8 cellular contexts compared by ENCODE assay signal in genomic region chr12:56333197-56333678, GRCh38. TPM values are rescaled to one million over a fixed set of nuclear protein-coding genes. Genes with fewer than 3 reads are reported as not detected.
DNase-seq lines count a peak whose midpoint lies in the region; ATAC-seq, FAIRE-seq and TF ChIP-seq lines count a peak whose summit lies in the region.

No MANE protein-coding gene starts in this region.

- peak overlapping the region; percentile 94 to 99 for H3K27ac ChIP-seq in ascending aorta
- H3K27ac ChIP-seq in left lung = peak overlapping the region; percentile 93 to 95
- peak overlapping the region; percentile 93 to 97 (median 96) for H3K27ac ChIP-seq in thyroid gland

- no peaks in the 10 kb centered on the region for H3K27me3 Mint-ChIP-seq in activated naive CD4-positive, alpha-beta T cell treated with anti-CD3 and anti-CD28 coated beads, Interleukin-2, amount 50 U/mL, for 24 hours

- H3K36me3 Mint-ChIP-seq in activated naive CD4-positive, alpha-beta T cell treated with anti-CD3 and anti-CD28 coated beads, Interleukin-2, amount 50 U/mL, for 24 hours = peaks cover 3% of the 10 kb centered on the region

- H3K9me3 ChIP-seq in ascending aorta (no peaks in the 10 kb centered on the region), left lung (no peaks in the 10 kb centered on the region), thyroid gland (no peaks in the 10 kb centered on the region)

- TF ChIP-seq CTCF in ascending aorta (IDR thresholded peaks at IDR 0.05) (no peak), left lung (IDR thresholded peaks at IDR 0.05) (no peak), thyroid gland (IDR thresholded peaks at IDR 0.05) (peak in 1 of 6 experiments; percentile 9)

- peaks cover 38% of the 10 kb centered on the region for H3K4me1 Mint-ChIP-seq in activated naive CD4-positive, alpha-beta T cell treated with anti-CD3 and anti-CD28 coated beads, Interleukin-2, amount 50 U/mL, for 24 hours

- no peaks in the 10 kb centered on the region for H3K9me3 Mint-ChIP-seq in activated naive CD4-positive, alpha-beta T cell treated with anti-CD3 and anti-CD28 coated beads, Interleukin-2, amount 50 U/mL, for 24 hours

- H3K27ac Mint-ChIP-seq in activated naive CD4-positive, alpha-beta T cell treated with anti-CD3 and anti-CD28 coated beads, Interleukin-2, amount 50 U/mL, for 24 hours = peak overlapping the region; percentile 100

- intact Hi-C loops in ascending aorta (cut with DNase I) (loop anchor here (1.0 to 2.0 kb wide), 2 partner anchors 17 to 32 kb away; partner anchors contain the start of gene CS), left lung (cut with DNase I) (no loop called here), thyroid gland (cut with DNase I) (loop anchor here (10.0 kb wide), 1 partner anchor 132 kb away; the partner anchor contains the start of gene SPRYD4)

- peak; percentile 11 for ATAC-seq in left lung
- no peak for ATAC-seq in HG03025 (IDR thresholded peaks at IDR 0.05; ENCODE audit: low FRiP score, unreplicated experiment)

- H3K4me3 ChIP-seq in ascending aorta (peak overlapping the region; percentile 62 to 67), left lung (peak overlapping the region; percentile 50 to 53), thyroid gland (replicated peaks in 1 of 3) (peak overlapping the region; percentile 41 to 76 (median 49))

- H3K4me3 Mint-ChIP-seq in activated naive CD4-positive, alpha-beta T cell treated with anti-CD3 and anti-CD28 coated beads, Interleukin-2, amount 50 U/mL, for 24 hours = peak overlapping the region; percentile 97

- DNase-seq in activated naive CD4-positive, alpha-beta T cell treated with anti-CD3 and anti-CD28 coated beads, Interleukin-2, amount 50 U/mL, for 16 hours = no peak
- DNase-seq in ascending aorta (ENCODE audit: low spot score in 2 of 2) (no peak), left lung (no peak), thyroid gland (peak in 1 of 2 donors; percentile 8), urothelium cell line (ENCODE audit: low spot score) (no peak), cerebellar nuclear complex (lab: John Stamatoyannopoulos, UW) (no peak)

- H3K27me3 ChIP-seq in ascending aorta (no peaks in the 10 kb centered on the region), left lung (no peaks in the 10 kb centered on the region), thyroid gland (no peaks in the 10 kb centered on the region)

- H3K4me1 ChIP-seq in ascending aorta (peaks cover 3 to 6% of the 10 kb centered on the region in 2 donors), left lung (peaks cover 0 to 31% of the 10 kb centered on the region in 2 donors), thyroid gland (peaks cover 8 to 19% of the 10 kb centered on the region in 2 donors)

- no peak for FAIRE-seq in urothelium cell line (lab: Jason Lieb, UNC)

- 25 to 27% methylated on average over 8 of the region's 8 CpGs for WGBS in thyroid gland, 2 donors

- H3K36me3 ChIP-seq in ascending aorta (peaks cover under 1 to 3% of the 10 kb centered on the region in 2 donors), left lung (peaks cover 0 to 1% of the 10 kb centered on the region in 2 donors), thyroid gland (no peaks in the 10 kb centered on the region)

- no peak for TF ChIP-seq POLR2A in thyroid gland (IDR thresholded peaks at IDR 0.05)

RNA-seq across cellular contexts. Expression of gene PAN2, which starts 0.6 kb away (rescaled TPM):
- total RNA-seq in ascending aorta = 45.3 TPM
- 10 to 100 TPM; 49.9 to 58.4 TPM for total RNA-seq in left lung
- total RNA-seq in thyroid gland = 100 to 1,000 TPM in 3 of 4 donors, 10 to 100 TPM in 1; 95.7 to 148 (median 134) TPM

RNA-seq across cellular contexts. Expression of gene IL23A, which starts 5.4 kb away (rescaled TPM):
- total RNA-seq in ascending aorta = not detected
- total RNA-seq in left lung = 1 to 10 TPM in 1 of 2 donors, under 1 TPM in 1; 0.73 to 1.0 TPM
- total RNA-seq in thyroid gland = 1 to 10 TPM in 1 of 4 donors, under 1 TPM in 1, not detected in 2; 0.67 to 1.1 TPM

RNA-seq across cellular contexts. Expression of gene CNPY2, which starts 17.4 kb away (rescaled TPM):
- total RNA-seq in ascending aorta = 34.6 TPM
- total RNA-seq in left lung = 100 to 1,000 TPM; 135 to 152 TPM
- total RNA-seq in thyroid gland = 100 to 1,000 TPM; 107 to 129 (median 124) TPM

RNA-seq across cellular contexts. Expression of gene STAT2, which starts 26.7 kb away (rescaled TPM):
- total RNA-seq in ascending aorta (246 TPM), left lung (100 to 1,000 TPM; 175 to 187 TPM), thyroid gland (100 to 1,000 TPM; 121 to 166 (median 146) TPM)

RNA-seq across cellular contexts. Expression of gene APOF, which starts 29.4 kb away (rescaled TPM):
- total RNA-seq in ascending aorta (not detected), left lung (not detected), thyroid gland (not detected)

Comparison
In these comparisons a context has a peak if more than half of its experiments do, and no peak if none do; other contexts are left out.
1. intact Hi-C loops: an anchor here in ascending aorta (1.0 to 2.0 kb wide) and thyroid gland (10.0 kb wide); none called in left lung.